Comparison of ENCODE assay signal across 17 cellular contexts in the genomic region with DNA sequence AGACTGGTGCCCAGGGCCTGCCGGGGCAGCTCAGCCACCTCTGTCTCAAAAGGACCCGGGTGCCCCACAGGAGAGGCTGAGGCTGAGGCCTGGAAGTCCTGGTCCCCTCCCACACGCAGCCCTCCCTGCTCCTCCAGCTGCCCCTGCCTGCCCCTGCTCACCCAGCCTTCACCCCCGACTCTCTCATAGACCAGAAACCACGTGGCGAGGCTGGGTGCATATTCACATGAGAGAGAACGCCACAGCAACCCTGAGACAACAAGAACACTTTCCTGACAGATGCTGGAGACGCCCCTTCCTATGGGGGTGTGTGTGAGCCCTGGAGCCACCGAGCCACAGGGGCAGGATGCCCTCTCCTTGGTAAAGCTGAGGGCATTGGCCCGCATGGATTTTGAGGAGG.
A peak's percentile ranks its signal among the peaks of the same experiment; 100 is the strongest.
DNase-seq lines count a peak whose midpoint lies in the region; ATAC-seq, FAIRE-seq and TF ChIP-seq lines count a peak whose summit lies in the region.
"Had no signal": no experiment of that assay in that cellular context is flagged by ENCODE, and none has a peak within 500 bp of the region (broad histone marks: within the 10 kb centered on the region; RNA-seq: fewer than 3 reads in every experiment).

No MANE protein-coding gene starts in this region.

- no peak overlapping the region for H3K9ac ChIP-seq in kidney (ENCODE audit: low read length in 2 of 2)

- H3K4me3 Mint-ChIP-seq in CD14-positive monocyte: no peak overlapping the region
- H3K4me3 Mint-ChIP-seq: HFFc6 had no signal

- H3K36me3 ChIP-seq in RWPE2 (ENCODE audit: low read depth): no peaks in the 10 kb centered on the region
- no peaks in the 10 kb centered on the region for H3K36me3 ChIP-seq in kidney (ENCODE audit: control insufficient read depth in 1 of 2, insufficient read depth in 2 of 2, low read length in 2 of 2)

- no peaks in the 10 kb centered on the region for H3K9me3 Mint-ChIP-seq in CD14-positive monocyte

- peaks cover 0 to 13% (median 4%) of the 10 kb centered on the region in 3 donors for H3K27me3 Mint-ChIP-seq in CD14-positive monocyte (ENCODE audit: low read depth in 3 of 3)

- FAIRE-seq in kidney (lab: Jason Lieb, UNC): no peak
- FAIRE-seq: H1 had no signal

- ATAC-seq in RWPE2 (ENCODE audit: low read depth) (no peak), sciatic nerve (no peak)

- intact Hi-C loops in CD14-positive monocyte (cut with micrococcal nuclease): no loop called here
- intact Hi-C loops in kidney (cut with DNase I): no loop called here
- intact Hi-C loops in sciatic nerve (cut with DNase I): no loop called here

- H3K27ac Mint-ChIP-seq in CD14-positive monocyte: no peak overlapping the region
- H3K27ac Mint-ChIP-seq: HFFc6 had no signal

- no peaks in the 10 kb centered on the region for H3K4me1 Mint-ChIP-seq in CD14-positive monocyte

- no peak for TF ChIP-seq CTCF in CD14-positive monocyte (IDR thresholded peaks at IDR 0.05)
- no peak for TF ChIP-seq CTCF in RWPE2 (IDR thresholded peaks at IDR 0.05; ENCODE audit: poor library complexity, severe bottlenecking)
- TF ChIP-seq CTCF in kidney (IDR thresholded peaks at IDR 0.05; ENCODE audit: borderline replicate concordance, extremely low read depth, insufficient read depth): no peak

- no peaks in the 10 kb centered on the region for H3K36me3 Mint-ChIP-seq in CD14-positive monocyte

- H3K27ac ChIP-seq in RWPE2 (ENCODE audit: poor library complexity, severe bottlenecking) (no peak overlapping the region), kidney (ENCODE audit: low read depth in 2 of 2, low read length in 2 of 2) (no peak overlapping the region)
- H3K27ac ChIP-seq: C4-2B had no signal

- H3K9me3 ChIP-seq in RWPE2 (ENCODE audit: severe bottlenecking): peaks cover 2% of the 10 kb centered on the region
- no peaks in the 10 kb centered on the region for H3K9me3 ChIP-seq in kidney (ENCODE audit: control insufficient read depth in 1 of 2, low read length in 2 of 2)

- H3K4me1 ChIP-seq in RWPE2 (ENCODE audit: insufficient read depth, poor library complexity, severe bottlenecking) (no peaks in the 10 kb centered on the region), kidney (ENCODE audit: control insufficient read depth in 1 of 2, insufficient read depth in 1 of 2, low read depth in 1 of 2, low read length in 2 of 2) (no peaks in the 10 kb centered on the region)

- H3K27me3 ChIP-seq in RWPE2 (ENCODE audit: insufficient read depth, poor library complexity, severe bottlenecking): no peaks in the 10 kb centered on the region

- DNase-seq in CD14-positive monocyte (ENCODE audit: low spot score): peak; percentile 40
- DNase-seq in RWPE2 (ENCODE audit: low spot score): peak; percentile 39
- peak; percentile 43 for DNase-seq in kidney
- DNase-seq in sciatic nerve (ENCODE audit: low spot score): peak; percentile 42
- no peak for DNase-seq in OCI-M2 (lab: John Stamatoyannopoulos, UW; ENCODE audit: unreplicated experiment)
- DNase-seq in NCI-H774 (lab: John Stamatoyannopoulos, UW): no peak
- DNase-seq in NCI-H82 treated with DMSO at 0.1 percent for 48 hours (lab: John Stamatoyannopoulos, UW; ENCODE audit: unreplicated experiment): no peak
- DNase-seq: DMS 273 treated with DMSO at 0.1 percent for 48 hours, HFFc6, KG1, NCI-H1048, NCI-H1436 treated with DMSO at 0.1 percent for 48 hours, NCI-H2029 treated with DMSO at 0.1 percent for 48 hours, NCI-H82, SHP77 had no signal

- H3K4me3 ChIP-seq in RWPE2 (ENCODE audit: severe bottlenecking) (no peak overlapping the region), kidney (ENCODE audit: low read length in 2 of 2) (no peak overlapping the region)

Comparison
In these comparisons a context has a peak if more than half of its experiments do, and no peak if none do; other contexts are left out.
1. DNase-seq: peak in CD14-positive monocyte (single experiment), RWPE2 (single experiment), kidney (single experiment) and sciatic nerve (single experiment); none in OCI-M2 (single experiment), NCI-H774 (single experiment) and NCI-H82 treated with DMSO at 0.1 percent for 48 hours (single experiment).